11 cellular contexts compared by ENCODE assay signal in genomic region chr6:108736832-108737231, GRCh38.
DNase-seq lines count a peak whose midpoint lies in the region; FAIRE-seq and TF ChIP-seq lines count a peak whose summit lies in the region.
"Had no signal": no experiment of that assay in that cellular context is flagged by ENCODE, and none has a peak within 500 bp of the region (broad histone marks: within the 10 kb centered on the region; RNA-seq: fewer than 3 reads in every experiment).

No MANE protein-coding gene starts in this region.

- H3K27ac ChIP-seq in SJCRH30 (peak overlapping the region; percentile 10; the same call in 1 of the 2 replicates), esophagus squamous epithelium (no peak overlapping the region)

- intact Hi-C loops in esophagus squamous epithelium (cut with DNase I), result no loop called here

- no peak overlapping the region for H3K4me3 ChIP-seq in H7 (ENCODE audit: insufficient read depth, low read depth, low read length)
- no peak overlapping the region for H3K4me3 ChIP-seq in SJCRH30
- no peak overlapping the region for H3K4me3 ChIP-seq in fibroblast of pulmonary artery (replicated peaks; ENCODE audit: low read depth, low read length)
- H3K4me3 ChIP-seq in esophagus squamous epithelium, result no peak overlapping the region

- WGBS in esophagus squamous epithelium, 2 donors, result 14 to 17% methylated on average over 4 of the region's 4 CpGs

- no peak for FAIRE-seq in GM19239 (lab: Jason Lieb, UNC)

- H3K9me3 ChIP-seq in SJCRH30 (replicated peaks), result no peaks in the 10 kb centered on the region
- no peaks in the 10 kb centered on the region for H3K9me3 ChIP-seq in esophagus squamous epithelium

- peak; percentile 75 for DNase-seq in H7
- DNase-seq in SJCRH30, result peak; percentile 34 to 40
- peak; percentile 86 for DNase-seq in fibroblast of pulmonary artery (ENCODE audit: low read depth)
- DNase-seq in renal cortical epithelial cell (ENCODE audit: low read depth), result peak; percentile 89
- DNase-seq in GM19239 (ENCODE audit: insufficient read length, low spot score), result no peak
- DNase-seq in NCI-H1436 (lab: John Stamatoyannopoulos, UW), result no peak
- no peak for DNase-seq in NCI-H446 treated with DMSO at 0.1 percent for 48 hours (lab: John Stamatoyannopoulos, UW)
- no peak for DNase-seq in esophagus squamous epithelium (lab: John Stamatoyannopoulos, UW)
- DNase-seq: activated CD4-positive, alpha-beta T cell treated with anti-CD3 and anti-CD28 coated beads, Interleukin-2, amount 10 ng/mL, durations not matched to agents 24 days and 14 days; NCI-H2171; stimulated activated naive CD4-positive, alpha-beta T cell had no signal

- H3K36me3 ChIP-seq in H7 (replicated peaks; ENCODE audit: control insufficient read depth, insufficient read depth, low read length) (no peaks in the 10 kb centered on the region), SJCRH30 (no peaks in the 10 kb centered on the region), esophagus squamous epithelium (no peaks in the 10 kb centered on the region)

- TF ChIP-seq POLR2A in esophagus squamous epithelium (IDR thresholded peaks at IDR 0.05), result no peak

- no peak for TF ChIP-seq CTCF in fibroblast of pulmonary artery (IDR thresholded peaks at IDR 0.05; ENCODE audit: low read length, missing control alignments)
- no peak for TF ChIP-seq CTCF in esophagus squamous epithelium (IDR thresholded peaks at IDR 0.05)

- H3K27me3 ChIP-seq in H7 (ENCODE audit: control insufficient read depth, insufficient read depth, low read length) (peaks cover 5% of the 10 kb centered on the region; the same call in 1 of the 2 replicates), SJCRH30 (no peaks in the 10 kb centered on the region), esophagus squamous epithelium (no peaks in the 10 kb centered on the region)

- H3K4me1 ChIP-seq in SJCRH30, result peaks cover 18% of the 10 kb centered on the region
- H3K4me1 ChIP-seq in esophagus squamous epithelium, result peaks cover 0 to 51% (median 11%) of the 10 kb centered on the region in 3 donors

Comparison
In these comparisons a context has a peak if more than half of its experiments do, and no peak if none do; other contexts are left out.
1. DNase-seq: peak in H7 (single experiment), SJCRH30 (2 of 2), fibroblast of pulmonary artery (single experiment) and renal cortical epithelial cell (single experiment); none in GM19239 (single experiment), NCI-H1436 (single experiment), NCI-H446 treated with DMSO at 0.1 percent for 48 hours (single experiment) and esophagus squamous epithelium (single experiment).